ENCODE assay signal across 1 cellular context in genomic region chr20:59985864-59986263, GRCh38.
TF ChIP-seq lines count a peak whose summit lies in the region.

No MANE protein-coding gene starts in this region.

TF ChIP-seq in K562, 482 proteins besides CTCF, POLR2A, EP300 and RAD21:
- TF ChIP-seq ELK3 (CRISPR knock-in tag; IDR thresholded peaks at IDR 0.05) (no peak), JUND (IDR thresholded peaks at IDR 0.05; ENCODE audit: borderline replicate concordance, low read depth, low read length) (no peak), JUND (tag; IDR thresholded peaks at IDR 0.05; ENCODE audit: borderline replicate concordance, low read depth, low read length) (no peak), HBP1 (CRISPR knock-in tag; IDR thresholded peaks at IDR 0.05) (no peak), L3MBTL2 (IDR thresholded peaks at IDR 0.05) (no peak), ZNF551 (CRISPR knock-in tag; IDR thresholded peaks at IDR 0.05) (no peak), BRF2 (IDR thresholded peaks at IDR 0.05; ENCODE audit: borderline replicate concordance, insufficient read depth, insufficient read length) (no peak), ZNF699 (CRISPR knock-in tag; IDR thresholded peaks at IDR 0.05; ENCODE audit: insufficient replicate concordance) (no peak), ZBTB7A (IDR thresholded peaks at IDR 0.05; ENCODE audit: borderline replicate concordance, control insufficient read depth, low read depth, low read length) (no peak), ZNF24 (IDR thresholded peaks at IDR 0.05) (no peak)
